Comparison of ENCODE assay signal across 14 cellular contexts in the genomic region with DNA sequence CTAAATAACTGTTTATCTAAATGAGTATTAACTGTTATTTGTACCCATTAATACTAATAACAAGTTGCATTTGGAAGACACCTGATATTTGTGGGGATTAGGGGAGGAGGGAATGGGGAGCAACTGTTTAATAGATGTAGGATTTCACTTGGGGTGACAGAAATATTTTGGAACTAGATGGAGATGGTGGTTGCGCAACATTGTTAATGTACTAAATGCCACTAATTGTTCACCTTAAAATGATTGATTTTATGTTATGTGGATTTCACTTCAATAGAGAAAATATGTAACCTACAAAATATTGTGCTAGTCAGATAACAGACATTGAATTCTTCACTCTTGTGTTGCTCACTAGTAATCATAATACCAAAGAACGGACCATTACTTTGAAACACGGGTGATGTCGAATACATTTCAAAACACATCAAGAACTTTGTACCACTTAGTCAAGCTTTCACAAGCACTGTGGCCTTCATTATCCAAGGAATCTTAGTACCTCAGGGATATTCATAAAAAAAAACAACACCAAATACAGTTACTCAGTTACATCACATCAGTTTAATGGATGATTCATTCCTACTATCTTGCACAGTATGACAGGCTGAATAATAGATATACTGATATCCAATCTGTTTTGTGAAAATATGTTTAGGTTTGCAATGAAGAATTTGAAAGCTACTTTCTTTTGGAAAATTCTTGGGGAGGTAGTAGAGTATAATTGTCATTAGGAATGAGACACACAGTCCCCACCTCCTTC.
"Had no signal": no experiment of that assay in that cellular context is flagged by ENCODE, and none has a peak within 500 bp of the region (broad histone marks: within the 10 kb centered on the region; RNA-seq: fewer than 3 reads in every experiment).

No MANE protein-coding gene starts in this region.

- DNase-seq: activated CD4-positive, alpha-beta memory T cell treated with anti-CD3 and anti-CD28 coated beads, Interleukin-2, amount 10 ng/mL, durations not matched to agents 7 days and 5 days; activated CD4-positive, alpha-beta T cell treated with anti-CD3 and anti-CD28 coated beads for 36 hours; caudate nucleus; effector CD4-positive, alpha-beta T cell; nephron progenitor cell; psoas muscle; stimulated activated naive CD4-positive, alpha-beta T cell; T-cell; T1000; WERI-Rb-1 had no signal

- H3K27me3 ChIP-seq: suprapubic skin had no signal

- H3K9me3 ChIP-seq: psoas muscle, suprapubic skin had no signal

- H3K36me3 ChIP-seq: suprapubic skin, WERI-Rb-1 had no signal

- H3K27ac Mint-ChIP-seq: activated CD4-positive, alpha-beta memory T cell treated with anti-CD3 and anti-CD28 coated beads, Interleukin-2, amount 10 ng/mL, durations not matched to agents 7 days and 5 days; activated CD4-positive, alpha-beta T cell treated with anti-CD3 and anti-CD28 coated beads for 36 hours; memory B cell; T-cell; type B pancreatic cell had no signal

- H3K27me3 Mint-ChIP-seq: activated CD4-positive, alpha-beta memory T cell treated with anti-CD3 and anti-CD28 coated beads, Interleukin-2, amount 10 ng/mL, durations not matched to agents 7 days and 5 days; activated CD4-positive, alpha-beta T cell treated with anti-CD3 and anti-CD28 coated beads for 36 hours; memory B cell; T-cell; type B pancreatic cell had no signal

- H3K4me1 Mint-ChIP-seq: activated CD4-positive, alpha-beta memory T cell treated with anti-CD3 and anti-CD28 coated beads, Interleukin-2, amount 10 ng/mL, durations not matched to agents 7 days and 5 days; activated CD4-positive, alpha-beta T cell treated with anti-CD3 and anti-CD28 coated beads for 36 hours; memory B cell; T-cell had no signal

- H3K4me1 ChIP-seq: suprapubic skin had no signal

- H3K4me3 ChIP-seq: coronary artery, psoas muscle, suprapubic skin had no signal

- H3K36me3 Mint-ChIP-seq: memory B cell, T-cell, type B pancreatic cell had no signal

- H3K9me3 Mint-ChIP-seq: nephron progenitor cell had no signal

- H3K27ac ChIP-seq: coronary artery, psoas muscle, suprapubic skin, WERI-Rb-1 had no signal

- H3K4me3 Mint-ChIP-seq: activated CD4-positive, alpha-beta memory T cell treated with anti-CD3 and anti-CD28 coated beads, Interleukin-2, amount 10 ng/mL, durations not matched to agents 7 days and 5 days; activated CD4-positive, alpha-beta T cell treated with anti-CD3 and anti-CD28 coated beads for 36 hours; memory B cell; nephron progenitor cell; T-cell; type B pancreatic cell had no signal
